In genomic region chr18:9722691-9723090, GRCh38 we compare ENCODE assay signal across 9 cellular contexts. TPM values are rescaled to one million over a fixed set of nuclear protein-coding genes. Genes with fewer than 3 reads are reported as not detected.
DNase-seq lines count a peak whose midpoint lies in the region; ATAC-seq and TF ChIP-seq lines count a peak whose summit lies in the region.
"Had no signal": no experiment of that assay in that cellular context is flagged by ENCODE, and none has a peak within 500 bp of the region (broad histone marks: within the 10 kb centered on the region; RNA-seq: fewer than 3 reads in every experiment).

No MANE protein-coding gene starts in this region.

- peaks cover 0 to 5% (median 0%) of the 10 kb centered on the region in 11 donors for H3K9me3 Mint-ChIP-seq in naive thymus-derived CD4-positive, alpha-beta T cell
- peaks cover 2% of the 10 kb centered on the region for H3K9me3 Mint-ChIP-seq in glutamatergic neuron (ENCODE audit: unreplicated experiment)
- H3K9me3 Mint-ChIP-seq in activated CD4-positive, alpha-beta memory T cell treated with anti-CD3 and anti-CD28 coated beads, Interleukin-2, amount 10 ng/mL, durations not matched to agents 7 days and 5 days: no peaks in the 10 kb centered on the region

- H3K27ac ChIP-seq in colonic mucosa: no peak overlapping the region
- H3K27ac ChIP-seq in naive thymus-derived CD4-positive, alpha-beta T cell (ENCODE audit: low read depth, low read length): no peak overlapping the region

- peak; percentile 32 for ATAC-seq in naive thymus-derived CD4-positive, alpha-beta T cell

- intact Hi-C loops in colonic mucosa (cut with DNase I): no loop called here
- intact Hi-C loops in naive thymus-derived CD4-positive, alpha-beta T cell (cut with micrococcal nuclease): loop anchor here in 1 of 2 donors (1.0 kb wide), 1 partner anchor 110 kb away; no protein-coding TSS in a partner anchor

- POLR2A ChIA-PET in naive thymus-derived CD4-positive, alpha-beta T cell (lab: Charles Lee): no interaction called here
- POLR2A ChIA-PET in activated CD4-positive, alpha-beta memory T cell treated with anti-CD3 and anti-CD28 coated beads, Interleukin-2, amount 10 ng/mL, durations not matched to agents 7 days and 5 days (lab: Charles Lee): no interaction called here

- H3K4me1 Mint-ChIP-seq in naive thymus-derived CD4-positive, alpha-beta T cell: no peaks in the 10 kb centered on the region
- no peaks in the 10 kb centered on the region for H3K4me1 Mint-ChIP-seq in glutamatergic neuron (ENCODE audit: low read depth, unreplicated experiment)
- H3K4me1 Mint-ChIP-seq in activated CD4-positive, alpha-beta memory T cell treated with anti-CD3 and anti-CD28 coated beads, Interleukin-2, amount 10 ng/mL, durations not matched to agents 7 days and 5 days: no peaks in the 10 kb centered on the region

- no peaks in the 10 kb centered on the region for H3K4me1 ChIP-seq in colonic mucosa
- H3K4me1 ChIP-seq in naive thymus-derived CD4-positive, alpha-beta T cell (ENCODE audit: control insufficient read depth in 2 of 2, insufficient read depth in 2 of 2, low read length in 2 of 2): no peaks in the 10 kb centered on the region

- H3K27ac Mint-ChIP-seq in naive thymus-derived CD4-positive, alpha-beta T cell: no peak overlapping the region
- H3K27ac Mint-ChIP-seq in glutamatergic neuron (ENCODE audit: unreplicated experiment): no peak overlapping the region
- H3K27ac Mint-ChIP-seq in activated CD4-positive, alpha-beta memory T cell treated with anti-CD3 and anti-CD28 coated beads, Interleukin-2, amount 10 ng/mL, durations not matched to agents 7 days and 5 days: no peak overlapping the region

- peaks cover 0 to 4% (median 0%) of the 10 kb centered on the region in 5 donors for H3K36me3 Mint-ChIP-seq in naive thymus-derived CD4-positive, alpha-beta T cell
- no peaks in the 10 kb centered on the region for H3K36me3 Mint-ChIP-seq in glutamatergic neuron (ENCODE audit: unreplicated experiment)
- no peaks in the 10 kb centered on the region for H3K36me3 Mint-ChIP-seq in activated CD4-positive, alpha-beta memory T cell treated with anti-CD3 and anti-CD28 coated beads, Interleukin-2, amount 10 ng/mL, durations not matched to agents 7 days and 5 days (ENCODE audit: low read depth)

- H3K4me3 ChIP-seq in colonic mucosa: no peak overlapping the region
- no peak overlapping the region for H3K4me3 ChIP-seq in naive thymus-derived CD4-positive, alpha-beta T cell (ENCODE audit: low read length)

- H3K9me3 ChIP-seq in colonic mucosa: no peaks in the 10 kb centered on the region
- no peaks in the 10 kb centered on the region for H3K9me3 ChIP-seq in naive thymus-derived CD4-positive, alpha-beta T cell (ENCODE audit: control insufficient read depth in 2 of 3, low read length in 3 of 3)

- DNase-seq in GM10266 (ENCODE audit: extremely low spot score) (no peak), LoVo (ENCODE audit: low spot score) (peak; percentile 48), colonic mucosa (peak; percentile 58), activated gamma-delta T cell treated with Interleukin-2 at 50 U/mL for 16 hours (no peak), NCI-H1048 (lab: John Stamatoyannopoulos, UW) (no peak), glutamatergic neuron (no peak)
- no peak for DNase-seq in naive thymus-derived CD4-positive, alpha-beta T cell
- DNase-seq in activated CD4-positive, alpha-beta memory T cell treated with anti-CD3 and anti-CD28 coated beads, Interleukin-2, amount 10 ng/mL, durations not matched to agents 7 days and 5 days: no peak
- DNase-seq: activated CD4-positive, alpha-beta T cell treated with anti-CD3 and anti-CD28 coated beads, Interleukin-2, amount 50 U/mL, for 48 hours had no signal

- peak; percentile 26 for TF ChIP-seq CTCF in GM10266 (IDR thresholded peaks at IDR 0.05; ENCODE audit: control insufficient read depth, insufficient read depth, low read depth, missing control alignments)
- TF ChIP-seq CTCF in colonic mucosa (IDR thresholded peaks at IDR 0.05): peak; percentile 46
- no peak for TF ChIP-seq CTCF in glutamatergic neuron (IDR thresholded peaks at IDR 0.05; ENCODE audit: partially characterized antibody, unreplicated experiment)

- no peaks in the 10 kb centered on the region for H3K27me3 ChIP-seq in colonic mucosa
- H3K27me3 ChIP-seq in naive thymus-derived CD4-positive, alpha-beta T cell (ENCODE audit: control insufficient read depth in 2 of 2, insufficient read depth in 2 of 2, low read length in 2 of 2): no peaks in the 10 kb centered on the region

- no peak overlapping the region for H3K9ac ChIP-seq in colonic mucosa (ENCODE audit: low read depth in 2 of 2, low read length in 2 of 2)

- peaks cover 9 to 19% (median 17%) of the 10 kb centered on the region in 5 donors for H3K27me3 Mint-ChIP-seq in naive thymus-derived CD4-positive, alpha-beta T cell
- H3K27me3 Mint-ChIP-seq in glutamatergic neuron (ENCODE audit: unreplicated experiment): peaks cover 3% of the 10 kb centered on the region
- H3K27me3 Mint-ChIP-seq in activated CD4-positive, alpha-beta memory T cell treated with anti-CD3 and anti-CD28 coated beads, Interleukin-2, amount 10 ng/mL, durations not matched to agents 7 days and 5 days: peaks cover 43% of the 10 kb centered on the region

- no peak overlapping the region for H3K4me3 Mint-ChIP-seq in naive thymus-derived CD4-positive, alpha-beta T cell
- H3K4me3 Mint-ChIP-seq in glutamatergic neuron (ENCODE audit: unreplicated experiment): no peak overlapping the region
- H3K4me3 Mint-ChIP-seq in activated CD4-positive, alpha-beta memory T cell treated with anti-CD3 and anti-CD28 coated beads, Interleukin-2, amount 10 ng/mL, durations not matched to agents 7 days and 5 days: no peak overlapping the region

- CTCF ChIA-PET in naive thymus-derived CD4-positive, alpha-beta T cell (lab: Charles Lee): interaction anchor here (0.6 kb wide), 1 partner anchor 104 kb away, joined by 3 read pairs; no protein-coding TSS in a partner anchor
- CTCF ChIA-PET in activated CD4-positive, alpha-beta memory T cell treated with anti-CD3 and anti-CD28 coated beads, Interleukin-2, amount 10 ng/mL, durations not matched to agents 7 days and 5 days (lab: Charles Lee): no interaction called here

- H3K36me3 ChIP-seq in colonic mucosa: no peaks in the 10 kb centered on the region
- H3K36me3 ChIP-seq in naive thymus-derived CD4-positive, alpha-beta T cell (ENCODE audit: control insufficient read depth in 2 of 3, insufficient read depth in 3 of 3, low read length in 3 of 3): no peaks in the 10 kb centered on the region

RNA-seq across cellular contexts. Expression of gene RAB31, which starts 14.6 kb away (rescaled TPM):
- 10 to 100 TPM in 1 of 2 donors, 1 to 10 TPM in 1; 4.7 to 16.0 TPM for total RNA-seq in colonic mucosa
- total RNA-seq in naive thymus-derived CD4-positive, alpha-beta T cell: 10 to 100 TPM in 1 of 5 experiments, 1 to 10 TPM in 4; 1.1 to 48.6 (median 2.3) TPM
- under 1 TPM; 0.41 to 0.76 TPM for polyA plus RNA-seq in naive thymus-derived CD4-positive, alpha-beta T cell
- total RNA-seq in glutamatergic neuron (ENCODE audit: unreplicated experiment): 4.1 TPM
- total RNA-seq in activated CD4-positive, alpha-beta memory T cell treated with anti-CD3 and anti-CD28 coated beads, Interleukin-2, amount 10 ng/mL, durations not matched to agents 7 days and 5 days: 1 to 10 TPM; 3.5 to 4.9 TPM

Comparison
In these comparisons a context has a peak if more than half of its experiments do, and no peak if none do; other contexts are left out.
1. DNase-seq: peak in LoVo (single experiment) and colonic mucosa (single experiment); none in GM10266 (single experiment), naive thymus-derived CD4-positive, alpha-beta T cell (0 of 9), activated gamma-delta T cell treated with Interleukin-2 at 50 U/mL for 16 hours (single experiment), NCI-H1048 (single experiment), glutamatergic neuron (single experiment) and activated CD4-positive, alpha-beta memory T cell treated with anti-CD3 and anti-CD28 coated beads, Interleukin-2, amount 10 ng/mL, durations not matched to agents 7 days and 5 days (single experiment).